8 cellular contexts compared by ENCODE assay signal in the genomic region with DNA sequence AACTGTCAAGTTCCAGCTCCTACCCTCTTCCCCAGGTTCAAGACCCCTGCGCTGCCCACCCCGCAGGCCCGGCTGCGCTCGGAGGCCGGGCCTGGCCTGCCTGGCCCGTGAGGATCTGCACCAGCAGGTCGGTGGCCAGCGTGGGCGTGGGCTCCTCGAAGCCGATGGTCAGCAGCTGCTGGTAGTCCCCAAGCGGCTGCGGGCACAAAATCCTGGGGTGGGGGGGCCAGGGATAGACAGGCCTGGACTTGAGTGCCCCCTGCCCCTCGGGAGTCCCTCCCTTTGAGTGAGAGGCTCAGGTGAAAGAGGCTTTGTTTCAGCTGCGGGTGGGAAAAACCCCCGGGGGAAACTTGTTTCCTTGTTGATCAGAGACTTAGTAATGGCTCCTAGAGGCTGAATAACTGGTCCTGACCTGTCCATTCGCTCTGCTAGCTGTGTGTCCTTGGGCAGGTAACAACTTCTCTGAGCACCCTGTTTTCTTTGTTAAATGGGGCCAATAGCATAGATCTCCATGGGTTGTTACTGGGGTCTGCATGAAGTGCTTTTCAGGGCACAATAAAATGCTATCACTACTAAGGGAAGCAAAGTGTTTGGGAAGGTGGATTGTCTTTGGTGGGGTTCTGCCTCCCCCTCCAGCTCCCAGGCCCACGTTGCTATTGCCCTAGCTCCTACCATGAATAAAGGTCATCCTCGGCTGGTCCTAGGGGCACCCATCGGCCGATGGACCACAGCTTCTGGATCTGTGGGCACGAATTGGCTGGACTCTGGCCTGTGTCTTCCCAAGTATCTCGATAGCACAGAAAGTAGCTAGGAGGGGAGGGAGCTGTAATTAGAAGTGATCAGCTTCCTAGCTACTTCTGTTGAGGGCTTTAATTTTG. TPM values are rescaled to one million over a fixed set of nuclear protein-coding genes. Genes with fewer than 3 reads are reported as not detected.
DNase-seq lines count a peak whose midpoint lies in the region; ATAC-seq, FAIRE-seq and TF ChIP-seq lines count a peak whose summit lies in the region.

No MANE protein-coding gene starts in this region.

- no peak for FAIRE-seq in A549 (lab: Jason Lieb, UNC)

- CTCF ChIA-PET in A549 (lab: Yijun Ruan, JAX) = interaction anchor here (0.5 to 6.0 kb wide), 6 partner anchors 9 to 63 kb away, joined by 3 to 38 read pairs (median 3); partner anchors contain the start of genes ASF1B, IL27RA and MISP3

- peaks cover 11% of the 10 kb centered on the region for H3K4me1 Mint-ChIP-seq in stimulated activated naive CD8-positive, alpha-beta T cell treated with anti-CD3 and anti-CD28 coated beads, Interleukin-15, Interleukin-2, amounts not matched to agents 100 ng/mL and 50 ng/mL, for 24 hours (ENCODE audit: low read depth)

- H3K4me1 ChIP-seq in A549 = peaks cover 9% of the 10 kb centered on the region; the same call in 1 of the 3 replicates

- peak overlapping the region; percentile 73 to 85 for H3K27ac ChIP-seq in A549
- H3K27ac ChIP-seq in layer of hippocampus (ENCODE audit: low read depth, low read length) = peak overlapping the region; percentile 93

- no peaks in the 10 kb centered on the region for H3K27me3 Mint-ChIP-seq in stimulated activated naive CD8-positive, alpha-beta T cell treated with anti-CD3 and anti-CD28 coated beads, Interleukin-15, Interleukin-2, amounts not matched to agents 100 ng/mL and 50 ng/mL, for 24 hours

- POLR2A ChIA-PET in A549 (lab: Yijun Ruan, JAX) = interaction anchor here (0.6 kb wide), 1 partner anchor 144 kb away, joined by 8 read pairs; no protein-coding TSS in a partner anchor

- no peaks in the 10 kb centered on the region for H3K9me3 Mint-ChIP-seq in stimulated activated naive CD8-positive, alpha-beta T cell treated with anti-CD3 and anti-CD28 coated beads, Interleukin-15, Interleukin-2, amounts not matched to agents 100 ng/mL and 50 ng/mL, for 24 hours

- H3K4me3 Mint-ChIP-seq in stimulated activated naive CD8-positive, alpha-beta T cell treated with anti-CD3 and anti-CD28 coated beads, Interleukin-15, Interleukin-2, amounts not matched to agents 100 ng/mL and 50 ng/mL, for 24 hours = peak overlapping the region; percentile 89

- H3K27ac Mint-ChIP-seq in stimulated activated naive CD8-positive, alpha-beta T cell treated with anti-CD3 and anti-CD28 coated beads, Interleukin-15, Interleukin-2, amounts not matched to agents 100 ng/mL and 50 ng/mL, for 24 hours = peak overlapping the region; percentile 87

- no peaks in the 10 kb centered on the region for H3K27me3 ChIP-seq in layer of hippocampus (ENCODE audit: control insufficient read depth, insufficient read depth, low read length)

- DNase-seq in A549 (ENCODE audit: low read depth in 1 of 2, low spot score in 1 of 2) = no peak
- no peak for DNase-seq in LNCaP clone FGC (ENCODE audit: low read depth)
- DNase-seq in astrocyte of the hippocampus (ENCODE audit: low read depth, low spot score) = peak; percentile 59
- DNase-seq in NOMO-1 treated with DMSO at 0.1 percent for 48 hours (lab: John Stamatoyannopoulos, UW; ENCODE audit: unreplicated experiment) = no peak

- H3K4me2 ChIP-seq in A549 = peak overlapping the region; percentile 97

- ATAC-seq in A549 = peak; percentile 33 to 54; a peak in 5 of 6 replicates
- peak; percentile 4 for ATAC-seq in GM19397 (IDR thresholded peaks at IDR 0.05; ENCODE audit: unreplicated experiment)
- ATAC-seq in HG03378 (IDR thresholded peaks at IDR 0.05; ENCODE audit: unreplicated experiment) = no peak

- 11% methylated on average over 12 of the region's 24 CpGs for WGBS in A549 (ENCODE audit: missing lambda C conversion rate)

- H3K36me3 Mint-ChIP-seq in stimulated activated naive CD8-positive, alpha-beta T cell treated with anti-CD3 and anti-CD28 coated beads, Interleukin-15, Interleukin-2, amounts not matched to agents 100 ng/mL and 50 ng/mL, for 24 hours (ENCODE audit: low read depth) = no peaks in the 10 kb centered on the region

- H3K4me3 ChIP-seq in A549 = peak overlapping the region; percentile 74
- peak overlapping the region; percentile 77 for H3K4me3 ChIP-seq in LNCaP clone FGC (ENCODE audit: low read depth, low read length)

- no peaks in the 10 kb centered on the region for H3K9me3 ChIP-seq in A549

- TF ChIP-seq CTCF in A549 (IDR thresholded peaks at IDR 0.05) (no peak), LNCaP clone FGC (IDR thresholded peaks at IDR 0.05; ENCODE audit: control insufficient read depth, extremely low read depth, insufficient read depth) (no peak)

- TF ChIP-seq RAD21 in A549 (conservative IDR thresholded peaks at IDR 0.05 in 1 of 2, IDR thresholded peaks at IDR 0.05 in 1 of 2) = no peak

- no peak for TF ChIP-seq EP300 in A549 (IDR thresholded peaks at IDR 0.05)

- TF ChIP-seq POLR2A in A549 (IDR thresholded peaks at IDR 0.05; ENCODE audit: low read length) = no peak

TF ChIP-seq in A549, 52 proteins besides CTCF, POLR2A, EP300 and RAD21:
- TF ChIP-seq PHF8 (IDR thresholded peaks at IDR 0.05; ENCODE audit: borderline replicate concordance, low read depth) (peak; percentile 33; the same call in 1 of the 2 replicates), KDM5A (IDR thresholded peaks at IDR 0.05) (no peak)

RNA-seq across cellular contexts. Expression of gene C19orf67, which starts 3.5 kb away (rescaled TPM):
- not detected in 2 replicates for polyA plus RNA-seq in A549 (2011; rRNA removed)
- not detected in 2 replicates for polyA plus RNA-seq in A549 (2012; cell fraction: cytosol; rRNA removed)
- polyA plus RNA-seq in A549 (2012; cell fraction: nucleus; rRNA removed) = not detected in 2 replicates
- polyA plus RNA-seq in A549 (2017; fragmentation: RNase III; extraction: RNeasy Plus Mini Kit Qiagen cat#74134 plus additional on column Dnase treatment) = not detected in 3 replicates
- polyA minus RNA-seq in A549 (2011; rRNA and poly(A)+ RNA removed) = not detected in 2 replicates

RNA-seq across cellular contexts. Expression of gene SAMD1, which starts 8.5 kb away (rescaled TPM):
- polyA plus RNA-seq in A549 (2011; rRNA removed) (7.7 and 8.4 TPM in 2 replicates), A549 (2017; fragmentation: RNase III; extraction: RNeasy Plus Mini Kit Qiagen cat#74134 plus additional on column Dnase treatment) (26.9 to 30.8 TPM (median 28.9 TPM) in 3 replicates)
- 24.3 and 27.6 TPM in 2 replicates for polyA plus RNA-seq in A549 (2012; cell fraction: cytosol; rRNA removed)
- 30.5 and 32.3 TPM in 2 replicates for polyA plus RNA-seq in A549 (2012; cell fraction: nucleus; rRNA removed)
- polyA minus RNA-seq in A549 (2011; rRNA and poly(A)+ RNA removed) = 6.9 and 9.4 TPM in 2 replicates

RNA-seq across cellular contexts. Expression of gene MISP3, which starts 9.4 kb away (rescaled TPM):
- polyA plus RNA-seq in A549 (2011; rRNA removed) (1.3 and 1.9 TPM in 2 replicates), A549 (2017; fragmentation: RNase III; extraction: RNeasy Plus Mini Kit Qiagen cat#74134 plus additional on column Dnase treatment) (2.1 to 2.8 TPM (median 2.3 TPM) in 3 replicates)
- polyA plus RNA-seq in A549 (2012; cell fraction: cytosol; rRNA removed) = 3.9 and 4.1 TPM in 2 replicates
- 2.6 and 3.8 TPM in 2 replicates for polyA plus RNA-seq in A549 (2012; cell fraction: nucleus; rRNA removed)
- polyA minus RNA-seq in A549 (2011; rRNA and poly(A)+ RNA removed) = 0.12 and 0.29 TPM in 2 replicates

RNA-seq across cellular contexts. Expression of gene PALM3, which starts 20.2 kb away (rescaled TPM):
- polyA plus RNA-seq in A549 (2011; rRNA removed) (0.73 and 0.96 TPM in 2 replicates), A549 (2017; fragmentation: RNase III; extraction: RNeasy Plus Mini Kit Qiagen cat#74134 plus additional on column Dnase treatment) (7.9 to 12.1 TPM (median 10.2 TPM) in 3 replicates)
- 2.3 and 2.6 TPM in 2 replicates for polyA plus RNA-seq in A549 (2012; cell fraction: cytosol; rRNA removed)
- 2.0 and 2.4 TPM in 2 replicates for polyA plus RNA-seq in A549 (2012; cell fraction: nucleus; rRNA removed)
- 0.92 TPM in 1 of 2 replicates, not detected in the other for polyA minus RNA-seq in A549 (2011; rRNA and poly(A)+ RNA removed)

RNA-seq across cellular contexts. Expression of gene PRKACA, which starts 35.5 kb away (rescaled TPM):
- 10.0 and 12.0 TPM in 2 replicates for polyA plus RNA-seq in A549 (2011; rRNA removed)
- 38.9 and 48.9 TPM in 2 replicates for polyA plus RNA-seq in A549 (2012; cell fraction: cytosol; rRNA removed)
- 28.2 and 29.9 TPM in 2 replicates for polyA plus RNA-seq in A549 (2012; cell fraction: nucleus; rRNA removed)
- polyA plus RNA-seq in A549 (2017; fragmentation: RNase III; extraction: RNeasy Plus Mini Kit Qiagen cat#74134 plus additional on column Dnase treatment) = 40.9 to 46.2 TPM (median 41.1 TPM) in 3 replicates
- polyA minus RNA-seq in A549 (2011; rRNA and poly(A)+ RNA removed) = 13.2 and 16.0 TPM in 2 replicates
